35 cellular contexts compared by ENCODE assay signal in the genomic region with DNA sequence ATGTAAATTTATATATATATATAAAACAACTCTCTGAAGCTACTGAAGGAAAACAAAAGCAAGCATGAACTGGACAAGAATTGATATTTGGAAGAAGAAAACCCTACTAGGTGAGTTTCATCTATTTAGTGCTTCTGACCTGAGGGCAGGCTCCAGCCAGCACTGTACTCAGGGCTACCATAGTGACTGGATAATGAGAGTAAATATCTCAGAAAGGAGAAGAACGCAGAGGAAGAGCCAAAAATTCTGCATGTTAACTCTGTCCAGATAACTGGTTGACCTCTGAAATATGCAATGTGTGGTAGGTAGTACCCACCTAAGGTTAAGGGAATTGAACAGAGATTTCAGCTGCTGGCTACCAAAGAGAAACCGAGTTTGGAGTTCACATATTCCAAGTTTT. TPM values are rescaled to one million over a fixed set of nuclear protein-coding genes. Genes with fewer than 3 reads are reported as not detected.
"Had no signal": no experiment of that assay in that cellular context is flagged by ENCODE, and none has a peak within 500 bp of the region (broad histone marks: within the 10 kb centered on the region; RNA-seq: fewer than 3 reads in every experiment).

No MANE protein-coding gene starts in this region.

- H3K4me1 ChIP-seq: adrenal gland, ascending aorta, body of pancreas, breast epithelium had no signal

- ATAC-seq: activated naive CD4-positive, alpha-beta T cell treated with anti-CD3 and anti-CD28 coated beads, Interleukin-2, amount 50 U/mL, for 72 hours; activated naive CD8-positive, alpha-beta T cell treated with anti-CD3 and anti-CD28 coated beads, Interleukin-2, amount 50 U/mL, for 24 hours; activated T-cell treated with anti-CD3 and anti-CD28 coated beads, Interleukin-2, amount 50 U/mL, for 4 hours; activated T-cell treated with anti-CD3 and anti-CD28 coated beads, Interleukin-2, amount 50 U/mL, for 72 hours; activated T-helper 17 cell treated with anti-CD3 and anti-CD28 coated beads, Interleukin-2, amount 50 U/mL, for 72 hours; body of pancreas had no signal

- H3K9me3 ChIP-seq: adrenal gland, ascending aorta, body of pancreas, breast epithelium had no signal

- FAIRE-seq: bronchial epithelial cell had no signal

- H3K27me3 ChIP-seq: adrenal gland, ascending aorta, body of pancreas, brain microvascular endothelial cell, breast epithelium, cardiac muscle cell had no signal

- H3K36me3 ChIP-seq: adrenal gland, ascending aorta, brain microvascular endothelial cell, breast epithelium, cardiac muscle cell had no signal

- DNase-seq: activated effector memory CD4-positive, alpha-beta T cell treated with anti-CD3 and anti-CD28 coated beads, Interleukin-2, amount 50 U/mL, for 16 hours; activated effector memory CD4-positive, alpha-beta T cell treated with Interleukin-2 at 50 U/mL for 16 hours; activated gamma-delta T cell; activated gamma-delta T cell treated with Interleukin-2 at 50 U/mL for 16 hours; activated naive CD4-positive, alpha-beta T cell; activated naive CD4-positive, alpha-beta T cell treated with anti-CD3 and anti-CD28 coated beads for 36 hours; activated naive CD4-positive, alpha-beta T cell treated with anti-CD3 and anti-CD28 coated beads, Interleukin-2, amount 10 ng/mL, durations not matched to agents 7 days and 5 days; activated naive CD4-positive, alpha-beta T cell treated with anti-CD3 and anti-CD28 coated beads, Interleukin-2, amount 50 U/mL, for 16 hours; activated naive CD4-positive, alpha-beta T cell treated with Interleukin-2 at 50 U/mL for 16 hours; activated naive CD8-positive, alpha-beta T cell treated with anti-CD3 and anti-CD28 coated beads for 36 hours; activated naive CD8-positive, alpha-beta T cell treated with anti-CD3 and anti-CD28 coated beads, Interleukin-2, amount 10 ng/mL, durations not matched to agents 7 days and 5 days; activated naive CD8-positive, alpha-beta T cell treated with anti-CD3 and anti-CD28 coated beads, Interleukin-2, amount 50 U/mL, for 24 hours; activated T-cell treated with anti-CD3 and anti-CD28 coated beads, Interleukin-2, amount 50 U/mL, for 1 hour; activated T-cell treated with anti-CD3 and anti-CD28 coated beads, Interleukin-2, amount 50 U/mL, for 24 hours; activated T-cell treated with anti-CD3 and anti-CD28 coated beads, Interleukin-2, amount 50 U/mL, for 4 hours; activated T-cell treated with anti-CD3 and anti-CD28 coated beads, Interleukin-2, amount 50 U/mL, for 48 hours; activated T-cell treated with anti-CD3 and anti-CD28 coated beads, Interleukin-2, amount 50 U/mL, for 72 hours; adrenal gland; amniotic stem cell; amygdala; anterior cingulate cortex; aorta; body of pancreas; brain microvascular endothelial cell; caudate nucleus; central memory CD4-positive, alpha-beta T cell; cerebellar nuclear complex had no signal

- H3K4me3 ChIP-seq: adrenal gland, ascending aorta, body of pancreas, breast epithelium, cardiac muscle cell had no signal

- H3K27ac ChIP-seq: adrenal gland, ascending aorta, body of pancreas, brain microvascular endothelial cell, breast epithelium, cardiac muscle cell had no signal

RNA-seq across cellular contexts. Expression of a gene that starts 41.4 kb away (rescaled TPM):
- total RNA-seq: activated naive CD4-positive, alpha-beta T cell treated with anti-CD3 and anti-CD28 coated beads for 36 hours; activated naive CD4-positive, alpha-beta T cell treated with anti-CD3 and anti-CD28 coated beads, Interleukin-2, amount 50 U/mL, for 72 hours; activated naive CD8-positive, alpha-beta T cell treated with anti-CD3 and anti-CD28 coated beads for 36 hours; activated naive CD8-positive, alpha-beta T cell treated with anti-CD3 and anti-CD28 coated beads, Interleukin-2, amount 10 ng/mL, durations not matched to agents 7 days and 5 days; activated T-cell treated with anti-CD3 and anti-CD28 coated beads, Interleukin-2, amount 50 U/mL, for 72 hours; activated T-helper 1 cell treated with anti-CD3 and anti-CD28 coated beads, Interleukin-12 subunit alpha, Interleukin-12 subunit beta, Interleukin-2, Interleukin-4 antibody, amounts not matched to agents 30 ng/mL and 10 ng/mL and 1 ng/mL, durations not matched to agents 14 hours and 24 hours and 36 hours; activated T-helper 17 cell treated with anti-CD3 and anti-CD28 coated beads, Interleukin-2, amount 50 U/mL, for 72 hours; activated T-helper 2 cell treated with anti-CD3 and anti-CD28 coated beads, Interferon-gamma antibody, Interleukin-2, Interleukin-4, amounts not matched to agents 10 μg/mL and 5 μg/mL and 100 μg/mL, durations not matched to agents 14 hours and 24 hours and 36 hours had no signal
